8 cellular contexts compared by ENCODE assay signal in genomic region chr9:70405808-70406445, GRCh38. TPM values are rescaled to one million over a fixed set of nuclear protein-coding genes. Genes with fewer than 3 reads are reported as not detected.
DNase-seq lines count a peak whose midpoint lies in the region; ATAC-seq, FAIRE-seq and TF ChIP-seq lines count a peak whose summit lies in the region.

No MANE protein-coding gene starts in this region.

- no peak overlapping the region for H4K91ac ChIP-seq in trophoblast cell (ENCODE audit: low read depth, low read length)

- no peaks in the 10 kb centered on the region for H3K79me2 ChIP-seq in trophoblast cell (ENCODE audit: control insufficient read depth, insufficient read depth, low read length, poor library complexity)

- H2BK120ac ChIP-seq in trophoblast cell (ENCODE audit: insufficient read depth, low read length, poor library complexity), result no peak overlapping the region

- no CpG with 5 or more reads among the region's 3 CpGs for WGBS in trophoblast cell (ENCODE audit: extremely low coverage, insufficient coverage, insufficient read length)

- no peak overlapping the region for H2BK5ac ChIP-seq in trophoblast cell (ENCODE audit: low read depth, low read length, poor library complexity)

- H3K4me2 ChIP-seq in trophoblast cell (ENCODE audit: low read length), result no peak overlapping the region

- no peak overlapping the region for H2BK12ac ChIP-seq in trophoblast cell (ENCODE audit: low read length)

- H3K9me3 ChIP-seq in trophoblast cell (ENCODE audit: insufficient read depth, low read depth, low read length), result no peaks in the 10 kb centered on the region

- no peak overlapping the region for H4K8ac ChIP-seq in trophoblast cell (ENCODE audit: low read depth, low read length)

- no peak overlapping the region for H2AK5ac ChIP-seq in trophoblast cell (ENCODE audit: low read length)

- no peak overlapping the region for H3K4ac ChIP-seq in trophoblast cell (ENCODE audit: low read depth, low read length)

- H3K18ac ChIP-seq in trophoblast cell (ENCODE audit: low read length), result no peak overlapping the region

- no peak overlapping the region for H2AFZ ChIP-seq in trophoblast cell (ENCODE audit: insufficient read depth, low read length, poor library complexity)

- no peak overlapping the region for H3K4me3 ChIP-seq in brain microvascular endothelial cell (ENCODE audit: low read depth, low read length)
- no peak overlapping the region for H3K4me3 ChIP-seq in trophoblast cell (ENCODE audit: low read depth, low read length)

- peak overlapping the region; percentile 95 for H3K27ac ChIP-seq in brain microvascular endothelial cell
- H3K27ac ChIP-seq in trophoblast cell (ENCODE audit: low read depth, low read length), result no peak overlapping the region

- ATAC-seq in GM19023 (IDR thresholded peaks at IDR 0.05; ENCODE audit: unreplicated experiment) (peak; percentile 30), HG02884 (IDR thresholded peaks at IDR 0.05; ENCODE audit: unreplicated experiment) (peak; percentile 39)

- H3K4me1 ChIP-seq in trophoblast cell (ENCODE audit: control insufficient read depth in 1 of 2, insufficient read depth in 2 of 2, low read length in 2 of 2), result peaks cover 4 to 11% of the 10 kb centered on the region in 2 experiments

- H3K27me3 ChIP-seq in brain microvascular endothelial cell (replicated peaks) (no peaks in the 10 kb centered on the region), trophoblast cell (ENCODE audit: insufficient read depth, low read length) (no peaks in the 10 kb centered on the region)

- no peak overlapping the region for H3K23ac ChIP-seq in trophoblast cell (ENCODE audit: low read length)

- H3K14ac ChIP-seq in trophoblast cell (ENCODE audit: low read length), result no peak overlapping the region

- FAIRE-seq in frontal cortex (lab: Jason Lieb, UNC), result no peak

- no peak overlapping the region for H4K12ac ChIP-seq in trophoblast cell (ENCODE audit: low read depth, low read length)

- DNase-seq in brain microvascular endothelial cell, result no peak
- DNase-seq in trophoblast cell, result peak; percentile 41 to 47
- DNase-seq in NCI-H526 treated with DMSO at 0.1 percent for 48 hours (lab: John Stamatoyannopoulos, UW), result no peak
- DNase-seq in frontal cortex (ENCODE audit: low spot score in 2 of 2), result no peak
- DNase-seq in dedifferentiated amniotic fluid mesenchymal stem cell (ENCODE audit: extremely low spot score), result no peak
- no peak for DNase-seq in GM20000 (ENCODE audit: low spot score)

- H3K79me1 ChIP-seq in trophoblast cell (ENCODE audit: low read length), result no peaks in the 10 kb centered on the region

- H3K36me3 ChIP-seq in brain microvascular endothelial cell (replicated peaks), result no peaks in the 10 kb centered on the region
- no peaks in the 10 kb centered on the region for H3K36me3 ChIP-seq in trophoblast cell (ENCODE audit: control insufficient read depth in 1 of 2, insufficient read depth in 2 of 2, low read length in 2 of 2)

- TF ChIP-seq CTCF in brain microvascular endothelial cell (IDR thresholded peaks at IDR 0.05; ENCODE audit: low read depth, low read length, missing control alignments) (no peak), GM20000 (IDR thresholded peaks at IDR 0.05; ENCODE audit: extremely low read depth, missing control alignments) (no peak)

- H3K9ac ChIP-seq in trophoblast cell (ENCODE audit: low read length), result no peak overlapping the region

- in situ Hi-C loops in brain microvascular endothelial cell (cut with HindIII; ENCODE audit: low pct_ligation_motif_present, low sequenced_read_pairs), result loop anchor here (25.0 kb wide), 1 partner anchor 181 kb away; no protein-coding TSS in a partner anchor

RNA-seq across cellular contexts. Expression of gene KLF9, which starts 8.5 kb away (rescaled TPM):
- polyA plus RNA-seq in trophoblast cell (2013), result 0.15 TPM in 2 replicates
- total RNA-seq in frontal cortex, result 9.8 TPM

Comparison
In these comparisons a context has a peak if more than half of its experiments do, and no peak if none do; other contexts are left out.
1. DNase-seq: peak in trophoblast cell (2 of 2); none in brain microvascular endothelial cell (single experiment), NCI-H526 treated with DMSO at 0.1 percent for 48 hours (single experiment), frontal cortex (0 of 2), dedifferentiated amniotic fluid mesenchymal stem cell (single experiment) and GM20000 (single experiment).